10 cellular contexts compared by ENCODE assay signal in genomic region chr9:133737071-133737773, GRCh38. TPM values are rescaled to one million over a fixed set of nuclear protein-coding genes. Genes with fewer than 3 reads are reported as not detected.
DNase-seq lines count a peak whose midpoint lies in the region; ATAC-seq and TF ChIP-seq lines count a peak whose summit lies in the region.
"Had no signal": no experiment of that assay in that cellular context is flagged by ENCODE, and none has a peak within 500 bp of the region (broad histone marks: within the 10 kb centered on the region; RNA-seq: fewer than 3 reads in every experiment).

No MANE protein-coding gene starts in this region.

- H3K9me3 ChIP-seq in mesodermal cell (ENCODE audit: control insufficient read depth, low read length) (no peaks in the 10 kb centered on the region), upper lobe of left lung (no peaks in the 10 kb centered on the region)

- H3K9me3 Mint-ChIP-seq in stimulated activated naive CD8-positive, alpha-beta T cell treated with anti-CD3 and anti-CD28 coated beads, Interleukin-15, amount 100 ng/mL, for 72 hours: no peaks in the 10 kb centered on the region

- TF ChIP-seq CTCF in upper lobe of left lung (IDR thresholded peaks at IDR 0.05): no peak

- peak overlapping the region; percentile 31 for H3K4me3 ChIP-seq in mesodermal cell (ENCODE audit: extremely low read depth, insufficient read depth, low read length, poor library complexity, severe bottlenecking)
- H3K4me3 ChIP-seq in upper lobe of left lung: peak overlapping the region in 3 of 4 donors; percentile 32 to 49 (median 48)

- ATAC-seq in upper lobe of left lung (ENCODE audit: low FRiP score in 2 of 2) (no peak), GM21717 (IDR thresholded peaks at IDR 0.05; ENCODE audit: unreplicated experiment) (no peak), GM18870 (IDR thresholded peaks at IDR 0.05; ENCODE audit: unreplicated experiment) (no peak)
- no peak for ATAC-seq in stimulated activated naive CD8-positive, alpha-beta T cell treated with anti-CD3 and anti-CD28 coated beads, Interleukin-15, amount 100 ng/mL, for 72 hours

- TF ChIP-seq EP300 in upper lobe of left lung (IDR thresholded peaks at IDR 0.05): no peak

- H3K27ac Mint-ChIP-seq in stimulated activated naive CD8-positive, alpha-beta T cell treated with anti-CD3 and anti-CD28 coated beads, Interleukin-15, amount 100 ng/mL, for 72 hours: no peak overlapping the region
- H3K27ac Mint-ChIP-seq: B cell had no signal

- 84 to 88% methylated on average over 9 of the region's 15 CpGs for WGBS in mesodermal cell (ENCODE audit: insufficient coverage in 2 of 2), 2 experiments
- 37 to 54% methylated on average over 4 to 14 of the region's 15 CpGs for WGBS in upper lobe of left lung, 2 donors

- peak; percentile 58 for DNase-seq in activated effector memory CD4-positive, alpha-beta T cell treated with anti-CD3 and anti-CD28 coated beads, Interleukin-2, amount 50 U/mL, for 16 hours
- no peak for DNase-seq in activated effector memory CD4-positive, alpha-beta T cell treated with Interleukin-2 at 50 U/mL for 16 hours
- DNase-seq in SHP77 (lab: John Stamatoyannopoulos, UW): peak; percentile 62 to 77
- peak in 1 of 2 donors; percentile 81 for DNase-seq in upper lobe of left lung
- no peak for DNase-seq in stimulated activated naive CD8-positive, alpha-beta T cell treated with anti-CD3 and anti-CD28 coated beads, Interleukin-15, amount 100 ng/mL, for 72 hours
- DNase-seq: hippocampal formation had no signal

- H3K27me3 Mint-ChIP-seq in stimulated activated naive CD8-positive, alpha-beta T cell treated with anti-CD3 and anti-CD28 coated beads, Interleukin-15, amount 100 ng/mL, for 72 hours: no peaks in the 10 kb centered on the region

- no peak for TF ChIP-seq POLR2A in upper lobe of left lung (IDR thresholded peaks at IDR 0.05)

- H3K36me3 ChIP-seq in mesodermal cell (ENCODE audit: control insufficient read depth, insufficient read depth, low read length) (no peaks in the 10 kb centered on the region), upper lobe of left lung (no peaks in the 10 kb centered on the region)

- no peak overlapping the region for H3K27ac ChIP-seq in mesodermal cell (ENCODE audit: low read depth, low read length, severe bottlenecking)
- no peak overlapping the region for H3K27ac ChIP-seq in upper lobe of left lung

- H3K4me1 ChIP-seq in mesodermal cell (ENCODE audit: control insufficient read depth, insufficient read depth, low read length, poor library complexity, severe bottlenecking) (peaks cover 25% of the 10 kb centered on the region), upper lobe of left lung (peaks cover 4 to 17% (median 14%) of the 10 kb centered on the region in 4 donors)

- H3K27me3 ChIP-seq in upper lobe of left lung: no peaks in the 10 kb centered on the region

- peaks cover 18% of the 10 kb centered on the region for H3K4me1 Mint-ChIP-seq in stimulated activated naive CD8-positive, alpha-beta T cell treated with anti-CD3 and anti-CD28 coated beads, Interleukin-15, amount 100 ng/mL, for 72 hours

- H3K4me3 Mint-ChIP-seq in stimulated activated naive CD8-positive, alpha-beta T cell treated with anti-CD3 and anti-CD28 coated beads, Interleukin-15, amount 100 ng/mL, for 72 hours: peak overlapping the region in 1 of 2 donors; percentile 74

RNA-seq across cellular contexts. Expression of gene SARDH, which starts 0.9 kb away (rescaled TPM):
- polyA plus RNA-seq in mesodermal cell (2013, experiment 1 of 2): 10.0 TPM
- 8.1 TPM for polyA plus RNA-seq in mesodermal cell (2013, experiment 2 of 2)
- 10 to 100 TPM in 2 of 6 donors, 1 to 10 TPM in 3, under 1 TPM in 1; 0.79 to 37.7 (median 4.2) TPM for total RNA-seq in upper lobe of left lung

Comparison
In these comparisons a context has a peak if more than half of its experiments do, and no peak if none do; other contexts are left out.
1. DNase-seq: peak in activated effector memory CD4-positive, alpha-beta T cell treated with anti-CD3 and anti-CD28 coated beads, Interleukin-2, amount 50 U/mL, for 16 hours (single experiment) and SHP77 (2 of 2); none in activated effector memory CD4-positive, alpha-beta T cell treated with Interleukin-2 at 50 U/mL for 16 hours (single experiment) and stimulated activated naive CD8-positive, alpha-beta T cell treated with anti-CD3 and anti-CD28 coated beads, Interleukin-15, amount 100 ng/mL, for 72 hours (0 of 2).